Comparison of ENCODE assay signal across 15 cellular contexts in genomic region chr1:174939771-174940545, GRCh38. TPM values are rescaled to one million over a fixed set of nuclear protein-coding genes. Genes with fewer than 3 reads are reported as not detected.
DNase-seq lines count a peak whose midpoint lies in the region; FAIRE-seq and TF ChIP-seq lines count a peak whose summit lies in the region.
"Had no signal": no experiment of that assay in that cellular context is flagged by ENCODE, and none has a peak within 500 bp of the region (broad histone marks: within the 10 kb centered on the region; RNA-seq: fewer than 3 reads in every experiment).

No MANE protein-coding gene starts in this region.

- peak overlapping the region in 6 of 7 donors; percentile 44 to 96 (median 92) for H3K27ac Mint-ChIP-seq in CD14-positive monocyte
- peak overlapping the region; percentile 6 for H3K27ac Mint-ChIP-seq in glutamatergic neuron (ENCODE audit: unreplicated experiment)
- peak overlapping the region; percentile 16 for H3K27ac Mint-ChIP-seq in progenitor cell of endocrine pancreas

- no peaks in the 10 kb centered on the region for H4K20me1 ChIP-seq in mammary epithelial cell (ENCODE audit: insufficient read depth, low read length)

- H3K27me3 Mint-ChIP-seq in CD14-positive monocyte (ENCODE audit: low read depth in 3 of 3): no peaks in the 10 kb centered on the region
- no peaks in the 10 kb centered on the region for H3K27me3 Mint-ChIP-seq in glutamatergic neuron (ENCODE audit: unreplicated experiment)
- H3K27me3 Mint-ChIP-seq in progenitor cell of endocrine pancreas: no peaks in the 10 kb centered on the region
- H3K27me3 Mint-ChIP-seq: IgD-negative memory B cell had no signal

- no TSS peak for BruUV-seq in mammary epithelial cell (replicated peaks; lab: Mats Ljungman, UMichigan)

- no peak overlapping the region for H3K27ac ChIP-seq in mammary epithelial cell (ENCODE audit: insufficient read depth, low read depth, low read length)
- H3K27ac ChIP-seq: A549 had no signal

- H3K79me2 ChIP-seq in mammary epithelial cell (ENCODE audit: insufficient read depth, low read length): no peaks in the 10 kb centered on the region

- no peak overlapping the region for H3K9ac ChIP-seq in mammary epithelial cell (ENCODE audit: insufficient read depth, low read length)

- H2AFZ ChIP-seq in mammary epithelial cell (ENCODE audit: low read depth, low read length): no peak overlapping the region

- CTCF ChIA-PET in mammary epithelial cell (lab: Charles Lee; ENCODE audit: low non-redundant PET): interaction anchor here (0.6 kb wide), 1 partner anchor 678 kb away, joined by 4 read pairs; no protein-coding TSS in a partner anchor

- no peaks in the 10 kb centered on the region for H3K27me3 ChIP-seq in mammary epithelial cell (ENCODE audit: insufficient read depth, low read length)

- H3K9me3 ChIP-seq in mammary epithelial cell (replicated peaks; ENCODE audit: insufficient read depth, low read length): no peaks in the 10 kb centered on the region
- H3K9me3 ChIP-seq: A549 had no signal

- intact Hi-C loops in CD14-positive monocyte (cut with micrococcal nuclease) (no loop called here), mammary epithelial cell (cut with micrococcal nuclease) (no loop called here)

- no peak overlapping the region for H3K4me3 Mint-ChIP-seq in CD14-positive monocyte
- H3K4me3 Mint-ChIP-seq in glutamatergic neuron (ENCODE audit: unreplicated experiment): no peak overlapping the region
- no peak overlapping the region for H3K4me3 Mint-ChIP-seq in progenitor cell of endocrine pancreas (ENCODE audit: low read depth)
- H3K4me3 Mint-ChIP-seq: IgD-negative memory B cell had no signal

- H3K4me1 Mint-ChIP-seq in CD14-positive monocyte: peaks cover 53% of the 10 kb centered on the region
- peaks cover 25% of the 10 kb centered on the region for H3K4me1 Mint-ChIP-seq in glutamatergic neuron (ENCODE audit: low read depth, unreplicated experiment)
- peaks cover 20% of the 10 kb centered on the region for H3K4me1 Mint-ChIP-seq in progenitor cell of endocrine pancreas (ENCODE audit: low read depth)

- dilution Hi-C loops in mammary epithelial cell (cut with HindIII; ENCODE audit: low sequenced_read_pairs): no loop called here

- H3K9me3 Mint-ChIP-seq in CD14-positive monocyte: no peaks in the 10 kb centered on the region
- no peaks in the 10 kb centered on the region for H3K9me3 Mint-ChIP-seq in glutamatergic neuron (ENCODE audit: unreplicated experiment)
- H3K9me3 Mint-ChIP-seq in progenitor cell of endocrine pancreas (ENCODE audit: low read depth): no peaks in the 10 kb centered on the region
- H3K9me3 Mint-ChIP-seq: IgD-negative memory B cell had no signal

- no peak for TF ChIP-seq CTCF in CD14-positive monocyte (IDR thresholded peaks at IDR 0.05)
- no peak for TF ChIP-seq CTCF in D721Med (IDR thresholded peaks at IDR 0.05; ENCODE audit: insufficient read depth, missing control alignments)
- TF ChIP-seq CTCF in glutamatergic neuron (IDR thresholded peaks at IDR 0.05; ENCODE audit: partially characterized antibody, unreplicated experiment): no peak
- TF ChIP-seq CTCF in progenitor cell of endocrine pancreas (IDR thresholded peaks at IDR 0.05; ENCODE audit: unreplicated experiment): no peak
- no peak for TF ChIP-seq CTCF in mammary epithelial cell (conservative IDR thresholded peaks at IDR 0.05 in 1 of 2, IDR thresholded peaks at IDR 0.05 in 1 of 2; ENCODE audit: extremely low read depth in 1 of 2, insufficient read depth in 1 of 2, low read depth in 1 of 2, low read length in 2 of 2)

- no peak overlapping the region for H3K4me2 ChIP-seq in mammary epithelial cell (ENCODE audit: insufficient read depth, low read depth, low read length)
- H3K4me2 ChIP-seq: A549 had no signal

- in situ Hi-C loops in mammary epithelial cell (cut with MboI; ENCODE audit: low sequenced_read_pairs in 2 of 2): no loop called here

- no peaks in the 10 kb centered on the region for H3K36me3 ChIP-seq in mammary epithelial cell (ENCODE audit: insufficient read depth, low read length)

- WGBS in mammary epithelial cell (ENCODE audit: low coverage, missing lambda C conversion rate): 99% methylated on average over 3 of the region's 3 CpGs

- H3K36me3 Mint-ChIP-seq in CD14-positive monocyte (peaks cover 4 to 6% of the 10 kb centered on the region in 2 donors), glutamatergic neuron (ENCODE audit: unreplicated experiment) (no peaks in the 10 kb centered on the region), progenitor cell of endocrine pancreas (ENCODE audit: insufficient read depth) (peaks cover 1% of the 10 kb centered on the region)

- no peaks in the 10 kb centered on the region for H3K4me1 ChIP-seq in mammary epithelial cell (ENCODE audit: insufficient read depth, low read length)
- H3K4me1 ChIP-seq: A549 had no signal

- peak; percentile 80 for FAIRE-seq in D721Med (lab: Jason Lieb, UNC)
- FAIRE-seq: A549 had no signal

- DNase-seq in CD14-positive monocyte (ENCODE audit: low spot score): no peak
- DNase-seq in D721Med (ENCODE audit: insufficient read length, low spot score): no peak
- DNase-seq in glutamatergic neuron: no peak
- DNase-seq in progenitor cell of endocrine pancreas (ENCODE audit: low spot score, unreplicated experiment): no peak
- DNase-seq in mammary epithelial cell: no peak
- no peak for DNase-seq in T1000 (lab: John Stamatoyannopoulos, UW)
- DNase-seq in SKM-1 treated with dmso at 0.1 percent for 144 hours (lab: John Stamatoyannopoulos, UW; ENCODE audit: unreplicated experiment): no peak
- DNase-seq: DMS79 treated with DMSO at 0.1 percent for 48 hours, H7, NCI-H1436, NCI-H2029 treated with DMSO at 0.1 percent for 48 hours, NCI-H748 treated with DMSO at 0.1 percent for 48 hours, Right ventricle myocardium superior had no signal

- no peak overlapping the region for H3K4me3 ChIP-seq in mammary epithelial cell (replicated peaks in 1 of 3; ENCODE audit: insufficient read depth in 1 of 3, low read depth in 2 of 3, low read length in 3 of 3)
- H3K4me3 ChIP-seq: A549 had no signal

RNA-seq across cellular contexts. Expression of gene CACYBP, which starts 59.8 kb away (rescaled TPM):
- polyA plus RNA-seq in CD14-positive monocyte: 10 to 100 TPM; 74.8 to 86.9 TPM
- 88.7 TPM for total RNA-seq in glutamatergic neuron (ENCODE audit: unreplicated experiment)
- 91.5 and 116 TPM in 2 replicates for total RNA-seq in progenitor cell of endocrine pancreas
- 100 to 1,000 TPM in 1 of 2 donors, 10 to 100 TPM in 1; 25.8 to 133 TPM for total RNA-seq in mammary epithelial cell
- 62.9 TPM for polyA plus RNA-seq in mammary epithelial cell
- polyA minus RNA-seq in mammary epithelial cell: 38.0 TPM

Comparison
In these comparisons a context has a peak if more than half of its experiments do, and no peak if none do; other contexts are left out.
1. H3K27ac Mint-ChIP-seq: peak in every context shown above with its lines; median percentile 92 in CD14-positive monocyte; 16 in progenitor cell of endocrine pancreas; 6 in glutamatergic neuron.